ENCODE assay signal across 22 cellular contexts in genomic region chr10:4134701-4135100, GRCh38.
DNase-seq lines count a peak whose midpoint lies in the region; ATAC-seq and TF ChIP-seq lines count a peak whose summit lies in the region.
"Had no signal": no experiment of that assay in that cellular context is flagged by ENCODE, and none has a peak within 500 bp of the region (broad histone marks: within the 10 kb centered on the region; RNA-seq: fewer than 3 reads in every experiment).

No MANE protein-coding gene starts in this region.

- peaks cover 47 to 71% (median 60%) of the 10 kb centered on the region in 10 experiments for H3K4me1 ChIP-seq in BLaER1 treated with 17β-estradiol and CSF1 and Interleukin-3, amounts not matched to agents 10 nM and 100 nM
- no peaks in the 10 kb centered on the region for H3K4me1 ChIP-seq in GM23338 (ENCODE audit: insufficient read depth)
- H3K4me1 ChIP-seq: Caco-2 had no signal

- H3K9ac ChIP-seq in BLaER1 treated with 17β-estradiol and CSF1 and Interleukin-3, amounts not matched to agents 10 nM and 100 nM = no peak overlapping the region
- H3K9ac ChIP-seq: BLaER1 had no signal

- H3K4me2 ChIP-seq in BLaER1 treated with 17β-estradiol and CSF1 and Interleukin-3, amounts not matched to agents 10 nM and 100 nM = peak overlapping the region in 7 of 11 experiments; percentile 61 to 87 (median 75); a peak in 7 of 22 replicates
- H3K4me2 ChIP-seq in GM23338 = no peak overlapping the region
- H3K4me2 ChIP-seq: BLaER1 had no signal

- H3K9me2 ChIP-seq in GM23338 (ENCODE audit: insufficient read depth) = peaks cover 12% of the 10 kb centered on the region; the same call in 1 of the 2 replicates

- no peak overlapping the region for H3K4me3 Mint-ChIP-seq in GM23338
- peak overlapping the region; percentile 35 for H3K4me3 Mint-ChIP-seq in activated T-helper 17 cell treated with anti-CD3 and anti-CD28 coated beads, Interleukin-2, amount 50 U/mL, for 72 hours
- H3K4me3 Mint-ChIP-seq in memory B cell = no peak overlapping the region
- H3K4me3 Mint-ChIP-seq: CD4-positive, alpha-beta memory T cell had no signal

- H3K27me3 ChIP-seq in BLaER1 treated with 17β-estradiol and CSF1 and Interleukin-3, amounts not matched to agents 10 nM and 100 nM = no peaks in the 10 kb centered on the region
- H3K27me3 ChIP-seq in GM23338 (ENCODE audit: insufficient read depth) = no peaks in the 10 kb centered on the region
- H3K27me3 ChIP-seq: BLaER1 had no signal

- H3K9me3 Mint-ChIP-seq in GM23338 (peaks cover 5% of the 10 kb centered on the region), memory B cell (peaks cover 2% of the 10 kb centered on the region)
- peaks cover 2% of the 10 kb centered on the region for H3K9me3 Mint-ChIP-seq in activated T-helper 17 cell treated with anti-CD3 and anti-CD28 coated beads, Interleukin-2, amount 50 U/mL, for 72 hours

- DNase-seq in GM23338 (ENCODE audit: low spot score) (no peak), memory B cell (ENCODE audit: low spot score in 2 of 2) (no peak), mesenteric fat pad (ENCODE audit: low spot score) (no peak), Right ventricle myocardium superior (no peak)
- DNase-seq: Caco-2; CD4-positive, alpha-beta memory T cell; DMS 273 treated with DMSO at 0.1 percent for 48 hours; DMS79 treated with DMSO at 0.1 percent for 48 hours; H7; KBM-7; NCI-H1092; NCI-H1436; NCI-H187 treated with DMSO at 0.1 percent for 48 hours; NCI-H2171; NCI-H345; NCI-H524; NCI-H82 had no signal

- H3K4me1 Mint-ChIP-seq in GM23338 = peaks cover 3% of the 10 kb centered on the region; the same call in 1 of the 3 replicates
- peaks cover 19% of the 10 kb centered on the region for H3K4me1 Mint-ChIP-seq in activated T-helper 17 cell treated with anti-CD3 and anti-CD28 coated beads, Interleukin-2, amount 50 U/mL, for 72 hours
- peaks cover 23% of the 10 kb centered on the region for H3K4me1 Mint-ChIP-seq in memory B cell

- peaks cover 1 to 29% (median 9%) of the 10 kb centered on the region in 11 experiments; a peak in 16 of 22 replicates for H3K9me3 ChIP-seq in BLaER1 treated with 17β-estradiol and CSF1 and Interleukin-3, amounts not matched to agents 10 nM and 100 nM (replicated peaks in 1 of 11)
- H3K9me3 ChIP-seq: BLaER1 had no signal

- H3K36me3 ChIP-seq in BLaER1 treated with 17β-estradiol and CSF1 and Interleukin-3, amounts not matched to agents 10 nM and 100 nM = no peaks in the 10 kb centered on the region
- H3K36me3 ChIP-seq in GM23338 (ENCODE audit: insufficient read depth) = no peaks in the 10 kb centered on the region; the same call in 1 of the 2 replicates
- H3K36me3 ChIP-seq: BLaER1 had no signal

- H3K36me3 Mint-ChIP-seq in GM23338 (ENCODE audit: low read depth) = peaks cover under 1% of the 10 kb centered on the region; the same call in 2 of the 3 replicates
- no peaks in the 10 kb centered on the region for H3K36me3 Mint-ChIP-seq in activated T-helper 17 cell treated with anti-CD3 and anti-CD28 coated beads, Interleukin-2, amount 50 U/mL, for 72 hours (ENCODE audit: low read depth)
- H3K36me3 Mint-ChIP-seq in memory B cell = no peaks in the 10 kb centered on the region

- intact Hi-C loops in Right ventricle myocardium superior (cut with DNase I) = no loop called here

- H2AFZ ChIP-seq in GM23338 = peak overlapping the region; percentile 47; the same call in 1 of the 2 replicates

- no peaks in the 10 kb centered on the region for H3F3A ChIP-seq in GM23338 (replicated peaks; ENCODE audit: low read depth)

- H3K27ac ChIP-seq in BLaER1 treated with 17β-estradiol and CSF1 and Interleukin-3, amounts not matched to agents 10 nM and 100 nM = peak overlapping the region in 9 of 11 experiments; percentile 7 to 100 (median 27); a peak in 12 of 22 replicates
- H3K27ac ChIP-seq in GM23338 (ENCODE audit: low read depth) = no peak overlapping the region
- H3K27ac ChIP-seq: BLaER1 had no signal

- no peaks in the 10 kb centered on the region for H3K79me2 ChIP-seq in GM23338 (replicated peaks; ENCODE audit: insufficient read depth)

- no peak overlapping the region for H3K4me3 ChIP-seq in BLaER1 treated with 17β-estradiol and CSF1 and Interleukin-3, amounts not matched to agents 10 nM and 100 nM
- no peak overlapping the region for H3K4me3 ChIP-seq in GM23338
- H3K4me3 ChIP-seq: BLaER1 had no signal

- TF ChIP-seq CTCF in GM23338 (conservative IDR thresholded peaks at IDR 0.05; ENCODE audit: low read depth in 2 of 2) = no peak

- H3K27ac Mint-ChIP-seq in GM23338 (no peak overlapping the region; the same call in 1 of the 2 replicates), memory B cell (peak overlapping the region; percentile 0)
- H3K27ac Mint-ChIP-seq in activated T-helper 17 cell treated with anti-CD3 and anti-CD28 coated beads, Interleukin-2, amount 50 U/mL, for 72 hours = no peak overlapping the region
- H3K27ac Mint-ChIP-seq: CD4-positive, alpha-beta memory T cell had no signal

- no peaks in the 10 kb centered on the region for H4K20me1 ChIP-seq in BLaER1 treated with 17β-estradiol and CSF1 and Interleukin-3, amounts not matched to agents 10 nM and 100 nM
- no peaks in the 10 kb centered on the region; the same call in 1 of the 2 replicates for H4K20me1 ChIP-seq in GM23338 (replicated peaks; ENCODE audit: insufficient read depth)
- H4K20me1 ChIP-seq: BLaER1 had no signal

- H3K27me3 Mint-ChIP-seq in GM23338 (ENCODE audit: insufficient read depth, low read depth, poor library complexity) (no peaks in the 10 kb centered on the region), memory B cell (no peaks in the 10 kb centered on the region)
- no peaks in the 10 kb centered on the region for H3K27me3 Mint-ChIP-seq in activated T-helper 17 cell treated with anti-CD3 and anti-CD28 coated beads, Interleukin-2, amount 50 U/mL, for 72 hours
- H3K27me3 Mint-ChIP-seq: CD4-positive, alpha-beta memory T cell had no signal

- no peak for ATAC-seq in GM23338
- no peak for ATAC-seq in activated T-helper 17 cell treated with anti-CD3 and anti-CD28 coated beads, Interleukin-2, amount 50 U/mL, for 72 hours (replicated peaks)
- no peak for ATAC-seq in memory B cell (ENCODE audit: low read depth)
- ATAC-seq in GM19455 (IDR thresholded peaks at IDR 0.05; ENCODE audit: unreplicated experiment) = no peak
- ATAC-seq in Right ventricle myocardium superior (ENCODE audit: poor library complexity) = no peak
- ATAC-seq: Right ventricle myocardium inferior had no signal

TF ChIP-seq in GM23338, 12 proteins besides CTCF, POLR2A, EP300 and RAD21:
- TF ChIP-seq CREB1 (CRISPR knock-in tag; IDR thresholded peaks at IDR 0.05; ENCODE audit: low read depth) = no peak
- TF ChIP-seq JUNB (IDR thresholded peaks at IDR 0.05; ENCODE audit: unreplicated experiment) = no peak
- no peak for TF ChIP-seq STAT1 (IDR thresholded peaks at IDR 0.05; ENCODE audit: unreplicated experiment)
